25 cellular contexts compared by ENCODE assay signal in genomic region chr9:36006541-36006940, GRCh38. TPM values are rescaled to one million over a fixed set of nuclear protein-coding genes. Genes with fewer than 3 reads are reported as not detected.
A peak's percentile ranks its signal among the peaks of the same experiment; 100 is the strongest.
DNase-seq lines count a peak whose midpoint lies in the region; TF ChIP-seq lines count a peak whose summit lies in the region.
"Had no signal": no experiment of that assay in that cellular context is flagged by ENCODE, and none has a peak within 500 bp of the region (broad histone marks: within the 10 kb centered on the region; RNA-seq: fewer than 3 reads in every experiment).

No MANE protein-coding gene starts in this region.

- in situ Hi-C loops in KBM-7 (cut with MboI; ENCODE audit: low pct_unique_long_range_greater_than_20kb, low sequenced_read_pairs): no loop called here

- H3K4me1 ChIP-seq in BLaER1 treated with 17β-estradiol and CSF1 and Interleukin-3, amounts not matched to agents 10 nM and 100 nM: peaks cover 14 to 42% (median 31%) of the 10 kb centered on the region in 10 experiments
- H3K4me1 ChIP-seq in colonic mucosa: peaks cover 14% of the 10 kb centered on the region
- H3K4me1 ChIP-seq: A549, right atrium auricular region had no signal

- H4K20me1 ChIP-seq in BLaER1 treated with 17β-estradiol and CSF1 and Interleukin-3, amounts not matched to agents 10 nM and 100 nM: no peaks in the 10 kb centered on the region

- H3K4me2 ChIP-seq in BLaER1 treated with 17β-estradiol and CSF1 and Interleukin-3, amounts not matched to agents 10 nM and 100 nM: peak overlapping the region; percentile 10 to 77 (median 43); a peak in 20 of 22 replicates
- H3K4me2 ChIP-seq: A549 had no signal

- peak overlapping the region in 6 of 11 experiments; percentile 1 to 85 (median 52); a peak in 8 of 22 replicates for H3K27ac ChIP-seq in BLaER1 treated with 17β-estradiol and CSF1 and Interleukin-3, amounts not matched to agents 10 nM and 100 nM
- peak overlapping the region; percentile 69 for H3K27ac ChIP-seq in colonic mucosa
- H3K27ac ChIP-seq: A549, C4-2B, left ventricle myocardium inferior, right atrium auricular region, VCaP had no signal

- H3K27me3 ChIP-seq in BLaER1 treated with 17β-estradiol and CSF1 and Interleukin-3, amounts not matched to agents 10 nM and 100 nM: no peaks in the 10 kb centered on the region
- H3K27me3 ChIP-seq in colonic mucosa: no peaks in the 10 kb centered on the region
- H3K27me3 ChIP-seq: MG63, right atrium auricular region had no signal

- intact Hi-C loops in colonic mucosa (cut with DNase I): loop anchor here (5.0 kb wide), 1 partner anchor 39 kb away; no protein-coding TSS in a partner anchor

- no peak for TF ChIP-seq CTCF in colonic mucosa (IDR thresholded peaks at IDR 0.05)

- DNase-seq in KBM-7 (peak; percentile 77), OCI-M2 (lab: John Stamatoyannopoulos, UW; ENCODE audit: unreplicated experiment) (peak; percentile 17), colonic mucosa (peak; percentile 56), NCI-H2107 (lab: John Stamatoyannopoulos, UW) (no peak), SHP77 (lab: John Stamatoyannopoulos, UW) (no peak), iPS-NIHi11 (ENCODE audit: low spot score) (no peak)
- no peak for DNase-seq in activated CD4-positive, alpha-beta T cell treated with anti-CD3 and anti-CD28 coated beads, Interleukin-2, amount 50 U/mL, for 1 hour
- DNase-seq: activated CD4-positive, alpha-beta T cell treated with anti-CD3 and anti-CD28 coated beads, Interleukin-2, amount 50 U/mL, for 48 hours; activated naive CD4-positive, alpha-beta T cell treated with anti-CD3 and anti-CD28 coated beads, Interleukin-2, amount 50 U/mL, for 16 hours; activated T-cell treated with anti-CD3 and anti-CD28 coated beads, Interleukin-2, amount 50 U/mL, for 24 hours; GOT3; left ventricle myocardium inferior; MG63; NCI-H1694 treated with DMSO at 0.1 percent for 48 hours; NCI-H226 had no signal

- H3K36me3 ChIP-seq in BLaER1 treated with 17β-estradiol and CSF1 and Interleukin-3, amounts not matched to agents 10 nM and 100 nM: no peaks in the 10 kb centered on the region
- H3K36me3 ChIP-seq in colonic mucosa: no peaks in the 10 kb centered on the region
- H3K36me3 ChIP-seq: MG63, right atrium auricular region had no signal

- H3K9ac ChIP-seq in BLaER1 treated with 17β-estradiol and CSF1 and Interleukin-3, amounts not matched to agents 10 nM and 100 nM: peak overlapping the region in 1 of 11 experiments; percentile 51; a peak in 1 of 22 replicates
- no peak overlapping the region for H3K9ac ChIP-seq in colonic mucosa (ENCODE audit: low read depth in 2 of 2, low read length in 2 of 2)

- no peak overlapping the region for H3K4me3 ChIP-seq in BLaER1 treated with 17β-estradiol and CSF1 and Interleukin-3, amounts not matched to agents 10 nM and 100 nM
- no peak overlapping the region for H3K4me3 ChIP-seq in colonic mucosa
- H3K4me3 ChIP-seq: A549, left ventricle myocardium inferior, MG63, right atrium auricular region had no signal

- peaks cover 9 to 18% (median 11%) of the 10 kb centered on the region in 11 experiments; a peak in 19 of 22 replicates for H3K9me3 ChIP-seq in BLaER1 treated with 17β-estradiol and CSF1 and Interleukin-3, amounts not matched to agents 10 nM and 100 nM (replicated peaks in 1 of 11)
- H3K9me3 ChIP-seq in colonic mucosa: no peaks in the 10 kb centered on the region

RNA-seq across cellular contexts. Expression of gene RECK, which starts 30.2 kb away (rescaled TPM):
- 1 to 10 TPM; 1.6 to 4.5 TPM for total RNA-seq in colonic mucosa

RNA-seq across cellular contexts. Expression of gene OR2S2, which starts 48.6 kb away (rescaled TPM):
- not detected for total RNA-seq in colonic mucosa
- total RNA-seq: astrocyte, cerebellum, glomerular endothelial cell, left ventricle myocardium inferior, mononuclear cell, right atrium auricular region, temporal lobe had no signal

Comparison
In these comparisons a context has a peak if more than half of its experiments do, and no peak if none do; other contexts are left out.
1. DNase-seq: peak in KBM-7 (single experiment), OCI-M2 (single experiment) and colonic mucosa (single experiment); none in NCI-H2107 (single experiment), SHP77 (0 of 2), iPS-NIHi11 (single experiment) and activated CD4-positive, alpha-beta T cell treated with anti-CD3 and anti-CD28 coated beads, Interleukin-2, amount 50 U/mL, for 1 hour (single experiment).